Comparison of ENCODE assay signal across 2 cellular contexts in genomic region chr1:172394811-172395210, GRCh38.
TF ChIP-seq lines count a peak whose summit lies in the region.

No MANE protein-coding gene starts in this region.

TF ChIP-seq in IMR-90, 13 proteins besides CTCF, POLR2A, EP300 and RAD21 (continued from another document):
- TF ChIP-seq BHLHE40 (IDR thresholded peaks at IDR 0.05; ENCODE audit: low read depth, low read length) (no peak), NFE2L2 (IDR thresholded peaks at IDR 0.05; ENCODE audit: low read depth, low read length) (no peak), ELK1 (IDR thresholded peaks at IDR 0.05; ENCODE audit: borderline replicate concordance, low read depth, low read length) (no peak), MAZ (IDR thresholded peaks at IDR 0.05; ENCODE audit: borderline replicate concordance, low read depth, low read length) (no peak), CHD1 (IDR thresholded peaks at IDR 0.05; ENCODE audit: low read depth, low read length) (no peak), USF2 (IDR thresholded peaks at IDR 0.05; ENCODE audit: low read depth, low read length) (no peak), MAFK (IDR thresholded peaks at IDR 0.05; ENCODE audit: low read depth, low read length) (no peak)

TF ChIP-seq in WTC11, 78 proteins besides CTCF, POLR2A, EP300 and RAD21:
- TF ChIP-seq E2F1 (CRISPR knock-in tag; IDR thresholded peaks at IDR 0.05) (no peak), CREB1 (CRISPR knock-in tag; IDR thresholded peaks at IDR 0.05) (no peak), ZNF263 (CRISPR knock-in tag; IDR thresholded peaks at IDR 0.05; ENCODE audit: low read depth) (no peak), ARID4B (CRISPR knock-in tag; IDR thresholded peaks at IDR 0.05; ENCODE audit: borderline replicate concordance) (no peak), FOXJ3 (CRISPR knock-in tag; IDR thresholded peaks at IDR 0.05; ENCODE audit: borderline replicate concordance) (no peak), CREM (CRISPR knock-in tag; IDR thresholded peaks at IDR 0.05) (no peak), TCF7 (CRISPR knock-in tag; IDR thresholded peaks at IDR 0.05; ENCODE audit: low read depth) (no peak), ZNF138 (CRISPR knock-in tag; conservative IDR thresholded peaks at IDR 0.05) (no peak), MYBL2 (CRISPR knock-in tag; IDR thresholded peaks at IDR 0.05) (no peak), ELF4 (CRISPR knock-in tag; IDR thresholded peaks at IDR 0.05; ENCODE audit: low read depth) (no peak), ERG (CRISPR knock-in tag; IDR thresholded peaks at IDR 0.05) (no peak), PREB (CRISPR knock-in tag; IDR thresholded peaks at IDR 0.05; ENCODE audit: borderline replicate concordance) (no peak), ZNF425 (CRISPR knock-in tag; conservative IDR thresholded peaks at IDR 0.05) (no peak), CBFB (CRISPR knock-in tag; IDR thresholded peaks at IDR 0.05; ENCODE audit: low read depth) (no peak), PRDM15 (CRISPR knock-in tag; IDR thresholded peaks at IDR 0.05) (no peak), AFF4 (CRISPR knock-in tag; IDR thresholded peaks at IDR 0.05; ENCODE audit: borderline replicate concordance) (no peak), HMGXB4 (CRISPR knock-in tag; IDR thresholded peaks at IDR 0.05) (no peak), ZNF671 (CRISPR knock-in tag; IDR thresholded peaks at IDR 0.05) (no peak), ZNF532 (CRISPR knock-in tag; IDR thresholded peaks at IDR 0.05; ENCODE audit: borderline replicate concordance) (no peak)
TF ChIP-seq in WTC11: peak in this region for 0.
